ENCODE assay signal across 17 cellular contexts in genomic region chr10:118957141-118957825, GRCh38.
"Had no signal": no experiment of that assay in that cellular context is flagged by ENCODE, and none has a peak within 500 bp of the region (broad histone marks: within the 10 kb centered on the region; RNA-seq: fewer than 3 reads in every experiment).

No MANE protein-coding gene starts in this region.

- H3K9me3 ChIP-seq: lower lobe of right lung, spleen, upper lobe of right lung had no signal

- ATAC-seq: foreskin keratinocyte, lower lobe of right lung, T-cell, upper lobe of right lung had no signal

- DNase-seq: activated CD4-positive, alpha-beta T cell treated with anti-CD3 and anti-CD28 coated beads for 1 hour; activated gamma-delta T cell treated with Interleukin-2 at 50 U/mL for 16 hours; aorta; caudate nucleus; effector CD4-positive, alpha-beta T cell; foreskin keratinocyte; lower lobe of right lung; mesendoderm; naive B cell; occipital lobe; posterior cingulate gyrus; retina; stimulated activated CD4-positive, alpha-beta T cell treated with anti-CD3 and anti-CD28 coated beads, Interleukin-4, amount 100 ng/mL, for 1 hour; stimulated activated naive CD4-positive, alpha-beta T cell; upper lobe of right lung had no signal

- H3K4me3 ChIP-seq: lower lobe of right lung, spleen, upper lobe of right lung had no signal

- H3K27ac ChIP-seq: foreskin keratinocyte, lower lobe of right lung, spleen, upper lobe of right lung had no signal

- H3K27me3 ChIP-seq: foreskin keratinocyte, spleen, upper lobe of right lung had no signal

- H3K36me3 ChIP-seq: lower lobe of right lung, spleen, upper lobe of right lung had no signal
